33 cellular contexts compared by ENCODE assay signal in genomic region chr5:32136342-32136741, GRCh38.
"Had no signal": no experiment of that assay in that cellular context is flagged by ENCODE, and none has a peak within 500 bp of the region (broad histone marks: within the 10 kb centered on the region; RNA-seq: fewer than 3 reads in every experiment).

No MANE protein-coding gene starts in this region.

- H3K27ac ChIP-seq: body of pancreas, Peyer's patch, SJSA1 had no signal

- H3K27me3 Mint-ChIP-seq: activated CD4-positive, alpha-beta T cell treated with anti-CD3 and anti-CD28 coated beads for 36 hours; activated CD4-positive, alpha-beta T cell treated with anti-CD3 and anti-CD28 coated beads, Interleukin-2, amount 10 ng/mL, durations not matched to agents 7 days and 5 days; activated naive CD4-positive, alpha-beta T cell treated with anti-CD3 and anti-CD28 coated beads, Interleukin-2, amount 50 U/mL, for 24 hours; activated naive CD8-positive, alpha-beta T cell treated with anti-CD3 and anti-CD28 coated beads, Interleukin-2, amount 10 ng/mL, durations not matched to agents 7 days and 5 days; activated T-cell treated with anti-CD3 and anti-CD28 coated beads, Interleukin-2, amount 50 U/mL, for 24 hours had no signal

- ATAC-seq: activated CD4-positive, alpha-beta T cell treated with anti-CD3 and anti-CD28 coated beads for 36 hours; activated CD4-positive, CD25-positive, alpha-beta regulatory T cell treated with anti-CD3 and anti-CD28 coated beads, Interleukin-2, amount 50 U/mL, for 24 hours; activated CD8-positive, alpha-beta T cell treated with anti-CD3 and anti-CD28 coated beads, Interleukin-2, amount 10 ng/mL, durations not matched to agents 7 days and 5 days; body of pancreas; PC-3; WTC11 had no signal

- H3K4me2 ChIP-seq: SK-N-SH had no signal

- H3K27ac Mint-ChIP-seq: activated CD4-positive, alpha-beta T cell treated with anti-CD3 and anti-CD28 coated beads for 36 hours; activated CD4-positive, alpha-beta T cell treated with anti-CD3 and anti-CD28 coated beads, Interleukin-2, amount 10 ng/mL, durations not matched to agents 7 days and 5 days; activated CD8-positive, alpha-beta T cell treated with anti-CD3 and anti-CD28 coated beads, Interleukin-2, amount 10 ng/mL, durations not matched to agents 7 days and 5 days; activated naive CD4-positive, alpha-beta T cell treated with anti-CD3 and anti-CD28 coated beads, Interleukin-2, amount 50 U/mL, for 24 hours; activated naive CD8-positive, alpha-beta T cell treated with anti-CD3 and anti-CD28 coated beads, Interleukin-2, amount 10 ng/mL, durations not matched to agents 7 days and 5 days; activated T-cell treated with anti-CD3 and anti-CD28 coated beads, Interleukin-2, amount 50 U/mL, for 24 hours; activated T-helper 2 cell treated with anti-CD3 and anti-CD28 coated beads, Interferon-gamma antibody, Interleukin-2, Interleukin-4, amounts not matched to agents 10 μg/mL and 5 μg/mL and 100 μg/mL, durations not matched to agents 14 hours and 24 hours and 36 hours; T-helper 1 cell treated with Interleukin-12 subunit alpha and Interleukin-12 subunit beta and Interleukin-4 antibody, amounts not matched to agents 30 μg/mL and 1 μg/mL, for 36 hours; T-helper 2 cell treated with Interferon-gamma antibody and Interleukin-4, amounts not matched to agents 5 μg/mL and 100 μg/mL, for 36 hours; WTC11 had no signal

- H3K9me3 ChIP-seq: body of pancreas, Peyer's patch, SJSA1, SK-N-SH had no signal

- H3K9me3 Mint-ChIP-seq: activated CD4-positive, alpha-beta T cell treated with anti-CD3 and anti-CD28 coated beads, Interleukin-2, amount 10 ng/mL, durations not matched to agents 7 days and 5 days; activated naive CD4-positive, alpha-beta T cell treated with anti-CD3 and anti-CD28 coated beads, Interleukin-2, amount 50 U/mL, for 24 hours; activated naive CD8-positive, alpha-beta T cell treated with anti-CD3 and anti-CD28 coated beads, Interleukin-2, amount 10 ng/mL, durations not matched to agents 7 days and 5 days; activated T-cell treated with anti-CD3 and anti-CD28 coated beads, Interleukin-2, amount 50 U/mL, for 24 hours; activated T-helper 2 cell treated with anti-CD3 and anti-CD28 coated beads, Interferon-gamma antibody, Interleukin-2, Interleukin-4, amounts not matched to agents 10 μg/mL and 5 μg/mL and 100 μg/mL, durations not matched to agents 14 hours and 24 hours and 36 hours; T-helper 1 cell treated with Interleukin-12 subunit alpha and Interleukin-12 subunit beta and Interleukin-4 antibody, amounts not matched to agents 30 μg/mL and 1 μg/mL, for 36 hours; T-helper 2 cell treated with Interferon-gamma antibody and Interleukin-4, amounts not matched to agents 5 μg/mL and 100 μg/mL, for 36 hours; WTC11 had no signal

- H3K4me3 ChIP-seq: body of pancreas, Peyer's patch, SJSA1 had no signal

- H3K27me3 ChIP-seq: body of pancreas, Peyer's patch, SJSA1 had no signal

- H3K4me3 Mint-ChIP-seq: activated CD4-positive, alpha-beta T cell treated with anti-CD3 and anti-CD28 coated beads for 36 hours; activated CD4-positive, alpha-beta T cell treated with anti-CD3 and anti-CD28 coated beads, Interleukin-2, amount 10 ng/mL, durations not matched to agents 7 days and 5 days; activated CD8-positive, alpha-beta T cell treated with anti-CD3 and anti-CD28 coated beads, Interleukin-2, amount 10 ng/mL, durations not matched to agents 7 days and 5 days; activated naive CD4-positive, alpha-beta T cell treated with anti-CD3 and anti-CD28 coated beads, Interleukin-2, amount 50 U/mL, for 24 hours; activated naive CD8-positive, alpha-beta T cell treated with anti-CD3 and anti-CD28 coated beads, Interleukin-2, amount 10 ng/mL, durations not matched to agents 7 days and 5 days; activated T-cell treated with anti-CD3 and anti-CD28 coated beads, Interleukin-2, amount 50 U/mL, for 24 hours; T-helper 1 cell treated with Interleukin-12 subunit alpha and Interleukin-12 subunit beta and Interleukin-4 antibody, amounts not matched to agents 30 μg/mL and 1 μg/mL, for 36 hours; T-helper 2 cell treated with Interferon-gamma antibody and Interleukin-4, amounts not matched to agents 5 μg/mL and 100 μg/mL, for 36 hours; WTC11 had no signal

- H3K9ac ChIP-seq: SK-N-SH had no signal

- H3K4me1 ChIP-seq: body of pancreas, Peyer's patch, SJSA1 had no signal

- H3K4me1 Mint-ChIP-seq: WTC11 had no signal

- DNase-seq: activated CD4-positive, alpha-beta T cell treated with anti-CD3 and anti-CD28 coated beads for 36 hours; activated CD4-positive, alpha-beta T cell treated with anti-CD3 and anti-CD28 coated beads, Interleukin-2, amount 10 ng/mL, durations not matched to agents 7 days and 5 days; activated CD4-positive, alpha-beta T cell treated with anti-CD3 and anti-CD28 coated beads, Interleukin-2, amount 50 U/mL, for 48 hours; activated CD8-positive, alpha-beta T cell treated with anti-CD3 and anti-CD28 coated beads, Interleukin-2, amount 10 ng/mL, durations not matched to agents 7 days and 5 days; activated gamma-delta T cell; activated naive CD4-positive, alpha-beta T cell treated with Interleukin-2 at 50 U/mL for 16 hours; activated naive CD8-positive, alpha-beta T cell treated with anti-CD3 and anti-CD28 coated beads, Interleukin-2, amount 10 ng/mL, durations not matched to agents 7 days and 5 days; activated T-cell treated with anti-CD3 and anti-CD28 coated beads, Interleukin-2, amount 50 U/mL, for 24 hours; body of pancreas; caudate nucleus; Karpas-422; MM.1S; MV-4-11; NCI-H1092; NCI-H1436 treated with DMSO at 0.1 percent for 48 hours; NCI-H1694 treated with DMSO at 0.1 percent for 48 hours; NCI-H2029; NCI-H510A; NCI-H526; NCI-H748 treated with DMSO at 0.1 percent for 48 hours; NK-92 treated with Interleukin-12 subunit alpha and Interleukin-12 subunit beta, amount 100 ng/mL, for 24 hours; PC-3; Peyer's patch; RPMI8226; SHP77 treated with DMSO at 0.1 percent for 48 hours; SK-N-SH had no signal
